Comparison of ENCODE assay signal across 11 cellular contexts in the genomic region with DNA sequence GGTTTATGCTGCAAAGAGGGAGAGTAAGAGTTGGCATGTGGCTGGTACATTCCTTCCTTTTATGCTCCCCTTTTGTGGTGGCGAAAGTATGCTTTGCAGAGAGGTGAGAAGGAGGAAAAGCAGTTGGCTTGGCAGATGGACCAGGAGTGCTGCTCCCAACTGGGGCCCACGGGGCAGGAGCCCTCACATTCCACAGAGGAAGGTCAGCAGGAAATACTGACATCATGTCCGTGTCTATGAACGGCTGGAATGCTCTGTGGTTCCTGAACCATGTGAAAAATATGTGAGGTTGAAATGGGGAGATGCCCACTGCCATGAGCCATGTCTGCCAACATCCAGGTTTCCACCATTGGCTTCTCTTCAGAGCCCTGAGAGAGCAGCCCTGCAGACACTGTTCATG. TPM values are rescaled to one million over a fixed set of nuclear protein-coding genes. Genes with fewer than 3 reads are reported as not detected.
A peak's percentile ranks its signal among the peaks of the same experiment; 100 is the strongest.
DNase-seq lines count a peak whose midpoint lies in the region; ATAC-seq, FAIRE-seq and TF ChIP-seq lines count a peak whose summit lies in the region.
"Had no signal": no experiment of that assay in that cellular context is flagged by ENCODE, and none has a peak within 500 bp of the region (broad histone marks: within the 10 kb centered on the region; RNA-seq: fewer than 3 reads in every experiment).

No MANE protein-coding gene starts in this region.

- H3K4me3 Mint-ChIP-seq in CD4-positive, alpha-beta T cell: no peak overlapping the region
- H3K4me3 Mint-ChIP-seq: T-helper 1 cell treated with Interleukin-12 subunit alpha and Interleukin-12 subunit beta and Interleukin-4 antibody, amounts not matched to agents 30 μg/mL and 1 μg/mL, for 36 hours had no signal

- CTCF ChIA-PET in CD4-positive, alpha-beta T cell (lab: Charles Lee): no interaction called here

- POLR2A ChIA-PET in CD4-positive, alpha-beta T cell (lab: Charles Lee): no interaction called here

- H3K4me1 Mint-ChIP-seq in CD4-positive, alpha-beta T cell (ENCODE audit: low read depth): no peaks in the 10 kb centered on the region

- H3K27me3 ChIP-seq in psoas muscle (ENCODE audit: insufficient read depth in 3 of 3, low read length in 2 of 3): no peaks in the 10 kb centered on the region
- peaks cover 9% of the 10 kb centered on the region for H3K27me3 ChIP-seq in CD4-positive, alpha-beta T cell (ENCODE audit: control insufficient read depth, insufficient read depth, low read length)

- peak; percentile 96 for FAIRE-seq in RCC 7860 (lab: Jason Lieb, UNC)

- no peak overlapping the region for H3K27ac ChIP-seq in psoas muscle
- no peak overlapping the region for H3K27ac ChIP-seq in CD4-positive, alpha-beta T cell (ENCODE audit: low read depth, low read length)

- DNase-seq in EL: peak; percentile 100
- DNase-seq in RCC 7860 (ENCODE audit: low spot score): peak; percentile 97
- peak; percentile 88 for DNase-seq in fibroblast of gingiva (ENCODE audit: low read depth)
- no peak for DNase-seq in psoas muscle
- DNase-seq in CD4-positive, alpha-beta T cell: no peak
- DNase-seq in cerebellum (ENCODE audit: low spot score): no peak
- DNase-seq: esophagus squamous epithelium, NCI-H1930 had no signal

- no peaks in the 10 kb centered on the region for H3K36me3 ChIP-seq in psoas muscle (ENCODE audit: insufficient read depth in 1 of 2, low read depth in 1 of 2)
- H3K36me3 ChIP-seq: esophagus squamous epithelium had no signal

- no peaks in the 10 kb centered on the region for H3K9me3 ChIP-seq in psoas muscle
- H3K9me3 ChIP-seq in CD4-positive, alpha-beta T cell (ENCODE audit: control insufficient read depth, low read length): no peaks in the 10 kb centered on the region
- H3K9me3 ChIP-seq: esophagus squamous epithelium had no signal

- H3K4me3 ChIP-seq in psoas muscle: no peak overlapping the region
- H3K4me3 ChIP-seq: esophagus squamous epithelium had no signal

- no peaks in the 10 kb centered on the region for H3K36me3 Mint-ChIP-seq in CD4-positive, alpha-beta T cell (ENCODE audit: low read depth)

- no peaks in the 10 kb centered on the region for H3K4me1 ChIP-seq in psoas muscle
- H3K4me1 ChIP-seq: esophagus squamous epithelium had no signal

- peaks cover 25% of the 10 kb centered on the region for H3K27me3 Mint-ChIP-seq in CD4-positive, alpha-beta T cell

- intact Hi-C loops in psoas muscle (cut with DNase I): no loop called here
- intact Hi-C loops in CD4-positive, alpha-beta T cell (cut with DNase I, micrococcal nuclease): no loop called here

- H3K27ac Mint-ChIP-seq in CD4-positive, alpha-beta T cell: no peak overlapping the region
- H3K27ac Mint-ChIP-seq: T-helper 1 cell treated with Interleukin-12 subunit alpha and Interleukin-12 subunit beta and Interleukin-4 antibody, amounts not matched to agents 30 μg/mL and 1 μg/mL, for 36 hours had no signal

- TF ChIP-seq CTCF in psoas muscle (IDR thresholded peaks at IDR 0.05): no peak
- no peak for TF ChIP-seq CTCF in CD4-positive, alpha-beta T cell (IDR thresholded peaks at IDR 0.05)

- ATAC-seq in psoas muscle (peak in 3 of 4 donors; percentile 30 to 90 (median 67)), GM19023 (IDR thresholded peaks at IDR 0.05; ENCODE audit: unreplicated experiment) (no peak), GM19397 (IDR thresholded peaks at IDR 0.05; ENCODE audit: unreplicated experiment) (no peak)
- ATAC-seq in CD4-positive, alpha-beta T cell (ENCODE audit: poor library complexity): no peak

- no peaks in the 10 kb centered on the region for H3K9me3 Mint-ChIP-seq in CD4-positive, alpha-beta T cell
- H3K9me3 Mint-ChIP-seq: T-helper 1 cell treated with Interleukin-12 subunit alpha and Interleukin-12 subunit beta and Interleukin-4 antibody, amounts not matched to agents 30 μg/mL and 1 μg/mL, for 36 hours had no signal

- WGBS in psoas muscle, 3 donors: 56 to 66% (median 60%) methylated on average over 4 of the region's 4 CpGs

RNA-seq across cellular contexts. Expression of a gene that starts 33.3 kb away (rescaled TPM):
- total RNA-seq in psoas muscle (100 to 1,000 TPM in 1 of 4 donors, 10 to 100 TPM in 3; 65.5 to 103 (median 75.9) TPM), cerebellum (18.1 TPM)
- 10 to 100 TPM; 51.6 to 90.9 (median 52.1) TPM for polyA plus RNA-seq in psoas muscle
- total RNA-seq in CD4-positive, alpha-beta T cell: 1 to 10 TPM in 1 of 2 experiments, under 1 TPM in 1; 0.52 to 1.0 TPM

Comparison
In these comparisons a context has a peak if more than half of its experiments do, and no peak if none do; other contexts are left out.
1. DNase-seq: peak in EL (single experiment), RCC 7860 (single experiment) and fibroblast of gingiva (single experiment); none in psoas muscle (0 of 2), CD4-positive, alpha-beta T cell (0 of 10) and cerebellum (single experiment).
2. ATAC-seq: peak in psoas muscle (3 of 4); none in CD4-positive, alpha-beta T cell (single experiment), GM19023 (single experiment) and GM19397 (single experiment).